Comparison of ENCODE assay signal across 15 cellular contexts in genomic region chr3:59654953-59655430, GRCh38.
A peak's percentile ranks its signal among the peaks of the same experiment; 100 is the strongest.
DNase-seq lines count a peak whose midpoint lies in the region; ATAC-seq and TF ChIP-seq lines count a peak whose summit lies in the region.
"Had no signal": no experiment of that assay in that cellular context is flagged by ENCODE, and none has a peak within 500 bp of the region (broad histone marks: within the 10 kb centered on the region; RNA-seq: fewer than 3 reads in every experiment).

No MANE protein-coding gene starts in this region.

- WGBS in IMR-90 (ENCODE audit: extremely low coverage in 2 of 2, insufficient read length in 1 of 2), 2 experiments = 94% methylated on average over 2 of the region's 3 CpGs; no CpG with 5 or more reads in 1 of the 2 experiments

- intact Hi-C loops in IMR-90 (cut with micrococcal nuclease) (no loop called here), breast epithelium (cut with DNase I; ENCODE audit: low total_unique reads) (no loop called here)

- POLR2A ChIA-PET in IMR-90 (lab: Charles Lee; ENCODE audit: unreplicated experiment) = interaction anchor here (0.5 kb wide), 1 partner anchor 522 kb away, joined by 3 read pairs; no protein-coding TSS in a partner anchor

- no peak overlapping the region for H3K18ac ChIP-seq in IMR-90 (ENCODE audit: low read depth, low read length)

- no peaks in the 10 kb centered on the region for H3K79me1 ChIP-seq in IMR-90 (ENCODE audit: low read depth in 1 of 2, low read length in 2 of 2)

- 0 out of 2 replicates have a peak overlapping the region, but pooled peaks have one; percentile 35 for H2BK120ac ChIP-seq in IMR-90 (ENCODE audit: low read depth, low read length)

- BruUV-seq in IMR-90 (replicated peaks; lab: Mats Ljungman, UMichigan) = no TSS peak

- H3K9me3 ChIP-seq in IMR-90 (ENCODE audit: control insufficient read depth, insufficient read depth, low read length) (peaks cover 2% of the 10 kb centered on the region; the same call in 1 of the 2 replicates), breast epithelium (peaks cover 0 to 4% of the 10 kb centered on the region in 2 donors)

- TF ChIP-seq CTCF in IMR-90 (conservative IDR thresholded peaks at IDR 0.05; ENCODE audit: low read depth, low read length) (no peak), breast epithelium (IDR thresholded peaks at IDR 0.05) (no peak), osteocyte (IDR thresholded peaks at IDR 0.05) (no peak)

- H3K9me1 ChIP-seq in IMR-90 (ENCODE audit: insufficient read depth, low read length) = no peaks in the 10 kb centered on the region; the same call in 1 of the 2 replicates

- no peak overlapping the region for H4K91ac ChIP-seq in IMR-90 (ENCODE audit: insufficient read depth, low read depth, low read length)

- no peaks in the 10 kb centered on the region for H3K4me1 Mint-ChIP-seq in osteocyte (ENCODE audit: unreplicated experiment)
- H3K4me1 Mint-ChIP-seq: CD4-positive, alpha-beta memory T cell had no signal

- H3K9me3 Mint-ChIP-seq in osteocyte (ENCODE audit: unreplicated experiment) = peaks cover 23% of the 10 kb centered on the region

- H3K4me2 ChIP-seq in IMR-90 (ENCODE audit: low read depth, low read length) = no peak overlapping the region

- H3K4me3 ChIP-seq in IMR-90 (ENCODE audit: insufficient read depth, low read depth, low read length) (no peak overlapping the region), breast epithelium (peak overlapping the region in 2 of 3 donors; percentile 29 to 52)

- TF ChIP-seq POLR2A in IMR-90 (IDR thresholded peaks at IDR 0.05; ENCODE audit: low read depth, low read length) (no peak), breast epithelium (IDR thresholded peaks at IDR 0.05) (no peak)

- H3K27ac ChIP-seq in IMR-90 (ENCODE audit: insufficient read depth, low read length) = no peak overlapping the region
- H3K27ac ChIP-seq in breast epithelium = peak overlapping the region; percentile 86 to 93

- H2BK20ac ChIP-seq in IMR-90 (ENCODE audit: low read depth, low read length) = no peak overlapping the region; the same call in 1 of the 2 replicates

- H2AFZ ChIP-seq in IMR-90 (replicated peaks; ENCODE audit: low read length, poor library complexity) = no peak overlapping the region

- TF ChIP-seq RAD21 in IMR-90 (IDR thresholded peaks at IDR 0.05; ENCODE audit: low read length) = no peak

- no peak overlapping the region for H3K4me3 Mint-ChIP-seq in osteocyte (ENCODE audit: unreplicated experiment)
- H3K4me3 Mint-ChIP-seq: CD4-positive, alpha-beta memory T cell had no signal

- CTCF ChIA-PET in IMR-90 (lab: Yijun Ruan, JAX) = no interaction called here

- peak overlapping the region; percentile 14; the same call in 1 of the 2 replicates for H4K5ac ChIP-seq in IMR-90 (ENCODE audit: low read depth, low read length)

- H3K9ac ChIP-seq in IMR-90 (ENCODE audit: low read depth, low read length) = no peak overlapping the region

- ATAC-seq in IMR-90 (ENCODE audit: low read depth) = no peak
- peak; percentile 80 for ATAC-seq in esophagus mucosa
- no peak for ATAC-seq in HG03460 (IDR thresholded peaks at IDR 0.05; ENCODE audit: unreplicated experiment)
- no peak for ATAC-seq in GM19324 (IDR thresholded peaks at IDR 0.05; ENCODE audit: low FRiP score, unreplicated experiment)
- ATAC-seq in HG02840 (IDR thresholded peaks at IDR 0.05; ENCODE audit: low FRiP score, unreplicated experiment) = no peak
- ATAC-seq: PC-3 had no signal

- H3K36me3 ChIP-seq in IMR-90 (ENCODE audit: control insufficient read depth, insufficient read depth, low read length) = no peaks in the 10 kb centered on the region
- no peaks in the 10 kb centered on the region for H3K36me3 ChIP-seq in breast epithelium

- no peak for DNase-seq in IMR-90
- DNase-seq in breast epithelium (ENCODE audit: low spot score in 2 of 2) = no peak
- DNase-seq in osteocyte (ENCODE audit: extremely low spot score, unreplicated experiment) = peak; percentile 53
- no peak for DNase-seq in stimulated activated CD8-positive, alpha-beta memory T cell treated with anti-CD3 and anti-CD28 coated beads, Interleukin-4, amount 100 ng/mL, for 48 hours
- DNase-seq: ACHN; CD4-positive, alpha-beta memory T cell; Kasumi-1; NCI-H1436; NCI-H2081; NCI-H524 treated with DMSO at 0.1 percent for 48 hours; PC-3 had no signal

- H3K56ac ChIP-seq in IMR-90 (ENCODE audit: extremely low read depth, insufficient read depth, low read length) = no peak overlapping the region

- H2BK15ac ChIP-seq in IMR-90 (ENCODE audit: low read depth, low read length) = no peak overlapping the region

- in situ Hi-C loops in IMR-90 (cut with MboI; ENCODE audit: low sequenced_read_pairs) = no loop called here

- no peaks in the 10 kb centered on the region for H4K20me1 ChIP-seq in IMR-90 (ENCODE audit: insufficient read depth, low read length)

- H3K27ac Mint-ChIP-seq in osteocyte (ENCODE audit: unreplicated experiment) = no peak overlapping the region
- H3K27ac Mint-ChIP-seq: CD4-positive, alpha-beta memory T cell had no signal

- H3K27me3 Mint-ChIP-seq in osteocyte (ENCODE audit: unreplicated experiment) = no peaks in the 10 kb centered on the region

- H2AK9ac ChIP-seq in IMR-90 (replicated peaks; ENCODE audit: low read depth, low read length, poor library complexity) = no peak overlapping the region

- dilution Hi-C loops in IMR-90 (cut with HindIII; ENCODE audit: low sequenced_read_pairs, unreplicated experiment) = no loop called here

- H3K23ac ChIP-seq in IMR-90 (ENCODE audit: low read depth, low read length) = no peak overlapping the region

- H2BK5ac ChIP-seq in IMR-90 (ENCODE audit: low read depth, low read length, poor library complexity, severe bottlenecking) = no peak overlapping the region

- peaks cover 8% of the 10 kb centered on the region for H3K4me1 ChIP-seq in IMR-90 (ENCODE audit: control insufficient read depth, insufficient read depth, low read length)
- H3K4me1 ChIP-seq in breast epithelium = peaks cover 0 to 12% of the 10 kb centered on the region in 2 donors

- H3K14ac ChIP-seq in IMR-90 (replicated peaks; ENCODE audit: low read depth, low read length) = no peak overlapping the region

- no peak overlapping the region for H2AK5ac ChIP-seq in IMR-90 (ENCODE audit: low read depth, low read length)

- no peak overlapping the region for H3K4ac ChIP-seq in IMR-90 (ENCODE audit: low read depth, low read length)

- no peaks in the 10 kb centered on the region for H3K36me3 Mint-ChIP-seq in osteocyte (ENCODE audit: unreplicated experiment)

- H4K8ac ChIP-seq in IMR-90 (ENCODE audit: low read depth in 2 of 2, low read length in 2 of 2) = no peak overlapping the region

- H3K27me3 ChIP-seq in IMR-90 (ENCODE audit: control insufficient read depth, insufficient read depth, low read length) = no peaks in the 10 kb centered on the region
- H3K27me3 ChIP-seq in breast epithelium = no peaks in the 10 kb centered on the region

TF ChIP-seq in IMR-90, 13 proteins besides CTCF, POLR2A, EP300 and RAD21:
- TF ChIP-seq MAFK (IDR thresholded peaks at IDR 0.05; ENCODE audit: low read depth, low read length) = no peak
- TF ChIP-seq MAZ (IDR thresholded peaks at IDR 0.05; ENCODE audit: borderline replicate concordance, low read depth, low read length) = no peak
- TF ChIP-seq, protein P1, sequence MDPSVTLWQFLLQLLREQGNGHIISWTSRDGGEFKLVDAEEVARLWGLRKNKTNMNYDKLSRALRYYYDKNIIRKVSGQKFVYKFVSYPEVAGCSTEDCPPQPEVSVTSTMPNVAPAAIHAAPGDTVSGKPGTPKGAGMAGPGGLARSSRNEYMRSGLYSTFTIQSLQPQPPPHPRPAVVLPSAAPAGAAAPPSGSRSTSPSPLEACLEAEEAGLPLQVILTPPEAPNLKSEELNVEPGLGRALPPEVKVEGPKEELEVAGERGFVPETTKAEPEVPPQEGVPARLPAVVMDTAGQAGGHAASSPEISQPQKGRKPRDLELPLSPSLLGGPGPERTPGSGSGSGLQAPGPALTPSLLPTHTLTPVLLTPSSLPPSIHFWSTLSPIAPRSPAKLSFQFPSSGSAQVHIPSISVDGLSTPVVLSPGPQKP (IDR thresholded peaks at IDR 0.05; ENCODE audit: borderline replicate concordance, low read depth, low read length) = no peak
- TF ChIP-seq FOS (IDR thresholded peaks at IDR 0.05; ENCODE audit: low read depth, low read length) = no peak
- no peak for TF ChIP-seq CHD1 (IDR thresholded peaks at IDR 0.05; ENCODE audit: low read depth, low read length)
- TF ChIP-seq SMC3 (IDR thresholded peaks at IDR 0.05; ENCODE audit: low read depth, low read length) = no peak
- TF ChIP-seq NFE2L2 (IDR thresholded peaks at IDR 0.05; ENCODE audit: low read depth, low read length) = no peak
- no peak for TF ChIP-seq BHLHE40 (IDR thresholded peaks at IDR 0.05; ENCODE audit: low read depth, low read length)
- TF ChIP-seq MXI1 (IDR thresholded peaks at IDR 0.05; ENCODE audit: borderline replicate concordance, low read depth, low read length) = no peak
- no peak for TF ChIP-seq RCOR1 (IDR thresholded peaks at IDR 0.05; ENCODE audit: insufficient replicate concordance, low read length)
- TF ChIP-seq, protein P2, sequence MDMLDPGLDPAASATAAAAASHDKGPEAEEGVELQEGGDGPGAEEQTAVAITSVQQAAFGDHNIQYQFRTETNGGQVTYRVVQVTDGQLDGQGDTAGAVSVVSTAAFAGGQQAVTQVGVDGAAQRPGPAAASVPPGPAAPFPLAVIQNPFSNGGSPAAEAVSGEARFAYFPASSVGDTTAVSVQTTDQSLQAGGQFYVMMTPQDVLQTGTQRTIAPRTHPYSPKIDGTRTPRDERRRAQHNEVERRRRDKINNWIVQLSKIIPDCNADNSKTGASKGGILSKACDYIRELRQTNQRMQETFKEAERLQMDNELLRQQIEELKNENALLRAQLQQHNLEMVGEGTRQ (IDR thresholded peaks at IDR 0.05; ENCODE audit: low read depth, low read length) = no peak
- TF ChIP-seq CEBPB (IDR thresholded peaks at IDR 0.05; ENCODE audit: low read depth, low read length) = no peak
- no peak for TF ChIP-seq RFX5 (IDR thresholded peaks at IDR 0.05; ENCODE audit: low read depth, low read length)
